Comparison of ENCODE assay signal across 12 cellular contexts in genomic region chr3:152719264-152719663, GRCh38.
DNase-seq lines count a peak whose midpoint lies in the region; ATAC-seq, FAIRE-seq and TF ChIP-seq lines count a peak whose summit lies in the region.
"Had no signal": no experiment of that assay in that cellular context is flagged by ENCODE, and none has a peak within 500 bp of the region (broad histone marks: within the 10 kb centered on the region; RNA-seq: fewer than 3 reads in every experiment).

No MANE protein-coding gene starts in this region.

- H3K9ac ChIP-seq in IMR-90 (ENCODE audit: low read depth, low read length) (no peak overlapping the region), keratinocyte (ENCODE audit: control insufficient read depth, extremely low read depth, insufficient read depth, low read length) (no peak overlapping the region)

- no peaks in the 10 kb centered on the region for H3K79me2 ChIP-seq in keratinocyte (ENCODE audit: control insufficient read depth, insufficient read depth, low read length)

- H3K56ac ChIP-seq in IMR-90 (ENCODE audit: extremely low read depth, insufficient read depth, low read length), result no peak overlapping the region

- H2AFZ ChIP-seq in IMR-90 (replicated peaks; ENCODE audit: low read length, poor library complexity) (no peak overlapping the region), keratinocyte (ENCODE audit: control insufficient read depth, low read length) (no peak overlapping the region)

- no TSS peak for BruUV-seq in IMR-90 (replicated peaks; lab: Mats Ljungman, UMichigan)

- dilution Hi-C loops in IMR-90 (cut with HindIII; ENCODE audit: low sequenced_read_pairs, unreplicated experiment) (no loop called here), keratinocyte (cut with MboI; ENCODE audit: extremely low pct_ligation_motif_present, low sequenced_read_pairs) (no loop called here)

- H3K4me3 ChIP-seq in IMR-90 (ENCODE audit: insufficient read depth, low read depth, low read length) (no peak overlapping the region), keratinocyte (ENCODE audit: control insufficient read depth in 2 of 3, extremely low read depth in 1 of 3, insufficient read depth in 2 of 3, low read depth in 1 of 3, low read length in 3 of 3) (no peak overlapping the region)
- H3K4me3 ChIP-seq: thyroid gland had no signal

- H3K4me2 ChIP-seq in IMR-90 (ENCODE audit: low read depth, low read length) (no peak overlapping the region), keratinocyte (ENCODE audit: control insufficient read depth, extremely low read depth, insufficient read depth, low read depth, low read length) (peak overlapping the region; percentile 46)

- H4K20me1 ChIP-seq in IMR-90 (ENCODE audit: insufficient read depth, low read length), result no peaks in the 10 kb centered on the region
- no peaks in the 10 kb centered on the region for H4K20me1 ChIP-seq in keratinocyte (ENCODE audit: control insufficient read depth, extremely low read depth, insufficient read depth, low read length)

- H3K27me3 ChIP-seq in IMR-90 (ENCODE audit: control insufficient read depth, insufficient read depth, low read length), result no peaks in the 10 kb centered on the region
- no peaks in the 10 kb centered on the region for H3K27me3 ChIP-seq in keratinocyte (ENCODE audit: control insufficient read depth, extremely low read depth, insufficient read depth, low read length)
- H3K27me3 ChIP-seq: thyroid gland had no signal

- H2BK20ac ChIP-seq in IMR-90 (ENCODE audit: low read depth, low read length), result no peak overlapping the region

- H2BK5ac ChIP-seq in IMR-90 (ENCODE audit: low read depth, low read length, poor library complexity, severe bottlenecking), result no peak overlapping the region

- H3K79me1 ChIP-seq in IMR-90 (ENCODE audit: low read depth in 1 of 2, low read length in 2 of 2), result no peaks in the 10 kb centered on the region

- H4K5ac ChIP-seq in IMR-90 (ENCODE audit: low read depth, low read length), result no peak overlapping the region

- no peak overlapping the region for H2BK120ac ChIP-seq in IMR-90 (ENCODE audit: low read depth, low read length)

- H3K9me3 ChIP-seq in IMR-90 (ENCODE audit: control insufficient read depth, insufficient read depth, low read length) (no peaks in the 10 kb centered on the region), keratinocyte (ENCODE audit: control insufficient read depth, low read depth, low read length) (no peaks in the 10 kb centered on the region)
- H3K9me3 ChIP-seq: thyroid gland had no signal

- POLR2A ChIA-PET in IMR-90 (lab: Charles Lee; ENCODE audit: unreplicated experiment), result no interaction called here

- no peaks in the 10 kb centered on the region for H3K4me1 ChIP-seq in IMR-90 (ENCODE audit: control insufficient read depth, insufficient read depth, low read length)
- peaks cover 15% of the 10 kb centered on the region for H3K4me1 ChIP-seq in keratinocyte (ENCODE audit: control insufficient read depth, extremely low read depth, insufficient read depth, low read length)
- H3K4me1 ChIP-seq: thyroid gland had no signal

- DNase-seq in DMS 273 (lab: John Stamatoyannopoulos, UW; ENCODE audit: unreplicated experiment) (peak; percentile 63), IMR-90 (peak; percentile 21), amniotic epithelial cell (ENCODE audit: low read depth) (peak; percentile 37), keratinocyte (ENCODE audit: low read depth, low spot score) (peak; percentile 30), GF-D8 (lab: John Stamatoyannopoulos, UW) (no peak)
- DNase-seq: CD8-positive, alpha-beta memory T cell; NCI-H187; stimulated activated CD4-positive, alpha-beta T cell treated with anti-CD3 and anti-CD28 coated beads, Interleukin-4, amount 100 ng/mL, for 1 hour; thyroid gland had no signal

- no peak overlapping the region for H3K18ac ChIP-seq in IMR-90 (ENCODE audit: low read depth, low read length)

- no peak for TF ChIP-seq POLR2A in IMR-90 (IDR thresholded peaks at IDR 0.05; ENCODE audit: low read depth, low read length)

- no peak overlapping the region for H2AK5ac ChIP-seq in IMR-90 (ENCODE audit: low read depth, low read length)

- no peak for TF ChIP-seq RAD21 in IMR-90 (IDR thresholded peaks at IDR 0.05; ENCODE audit: low read length)

- no peak overlapping the region for H4K91ac ChIP-seq in IMR-90 (ENCODE audit: insufficient read depth, low read depth, low read length)

- H2AK9ac ChIP-seq in IMR-90 (replicated peaks; ENCODE audit: low read depth, low read length, poor library complexity), result no peak overlapping the region

- CTCF ChIA-PET in IMR-90 (lab: Yijun Ruan, JAX), result no interaction called here

- ATAC-seq in IMR-90 (ENCODE audit: low read depth), result peak; percentile 44; the same call in 1 of the 2 replicates
- ATAC-seq in HG03159 (IDR thresholded peaks at IDR 0.05; ENCODE audit: unreplicated experiment), result no peak
- no peak for ATAC-seq in HG03280 (IDR thresholded peaks at IDR 0.05; ENCODE audit: unreplicated experiment)
- ATAC-seq in HG03175 (IDR thresholded peaks at IDR 0.05; ENCODE audit: unreplicated experiment), result no peak

- no peaks in the 10 kb centered on the region for H3K9me1 ChIP-seq in IMR-90 (ENCODE audit: insufficient read depth, low read length)
- H3K9me1 ChIP-seq in keratinocyte (ENCODE audit: control insufficient read depth, extremely low read depth, insufficient read depth, low read length), result no peaks in the 10 kb centered on the region

- no CpG with 5 or more reads among the region's 2 CpGs for WGBS in IMR-90 (ENCODE audit: extremely low coverage in 2 of 2, insufficient read length in 1 of 2), 2 experiments

- peak; percentile 85 for FAIRE-seq in keratinocyte (lab: Jason Lieb, UNC)

- no peak overlapping the region for H2BK15ac ChIP-seq in IMR-90 (ENCODE audit: low read depth, low read length)

- H3K36me3 ChIP-seq in IMR-90 (ENCODE audit: control insufficient read depth, insufficient read depth, low read length), result no peaks in the 10 kb centered on the region
- H3K36me3 ChIP-seq in keratinocyte (ENCODE audit: control insufficient read depth in 2 of 2, extremely low read depth in 1 of 2, insufficient read depth in 2 of 2, low read length in 2 of 2), result no peaks in the 10 kb centered on the region
- H3K36me3 ChIP-seq: thyroid gland had no signal

- no peak overlapping the region for H3K27ac ChIP-seq in IMR-90 (ENCODE audit: insufficient read depth, low read length)
- H3K27ac ChIP-seq in keratinocyte (ENCODE audit: control insufficient read depth, insufficient read depth, low read length), result peak overlapping the region; percentile 77
- H3K27ac ChIP-seq: thyroid gland had no signal

- H3K14ac ChIP-seq in IMR-90 (replicated peaks; ENCODE audit: low read depth, low read length), result no peak overlapping the region

- in situ Hi-C loops in IMR-90 (cut with MboI; ENCODE audit: low sequenced_read_pairs), result no loop called here

- H3K23ac ChIP-seq in IMR-90 (ENCODE audit: low read depth, low read length), result no peak overlapping the region

- no peak for TF ChIP-seq CTCF in IMR-90 (conservative IDR thresholded peaks at IDR 0.05; ENCODE audit: low read depth, low read length)
- no peak for TF ChIP-seq CTCF in keratinocyte (optimal IDR thresholded peaks at IDR 0.05 in 1 of 3, IDR thresholded peaks at IDR 0.05 in 1 of 3, conservative IDR thresholded peaks at IDR 0.05 in 1 of 3; ENCODE audit: extremely low read depth in 1 of 3, insufficient read depth in 2 of 3, low read length in 3 of 3)

- intact Hi-C loops in IMR-90 (cut with micrococcal nuclease), result no loop called here

- H4K8ac ChIP-seq in IMR-90 (ENCODE audit: low read depth in 2 of 2, low read length in 2 of 2), result no peak overlapping the region

- H3K4ac ChIP-seq in IMR-90 (ENCODE audit: low read depth, low read length), result no peak overlapping the region

TF ChIP-seq in IMR-90, 13 proteins besides CTCF, POLR2A, EP300 and RAD21:
- TF ChIP-seq NFE2L2 (IDR thresholded peaks at IDR 0.05; ENCODE audit: low read depth, low read length) (no peak), FOS (IDR thresholded peaks at IDR 0.05; ENCODE audit: low read depth, low read length) (0 out of 2 replicates have a peak, but pooled peaks have one; percentile 4)
